Comparison of ENCODE assay signal across 8 cellular contexts in the genomic region with DNA sequence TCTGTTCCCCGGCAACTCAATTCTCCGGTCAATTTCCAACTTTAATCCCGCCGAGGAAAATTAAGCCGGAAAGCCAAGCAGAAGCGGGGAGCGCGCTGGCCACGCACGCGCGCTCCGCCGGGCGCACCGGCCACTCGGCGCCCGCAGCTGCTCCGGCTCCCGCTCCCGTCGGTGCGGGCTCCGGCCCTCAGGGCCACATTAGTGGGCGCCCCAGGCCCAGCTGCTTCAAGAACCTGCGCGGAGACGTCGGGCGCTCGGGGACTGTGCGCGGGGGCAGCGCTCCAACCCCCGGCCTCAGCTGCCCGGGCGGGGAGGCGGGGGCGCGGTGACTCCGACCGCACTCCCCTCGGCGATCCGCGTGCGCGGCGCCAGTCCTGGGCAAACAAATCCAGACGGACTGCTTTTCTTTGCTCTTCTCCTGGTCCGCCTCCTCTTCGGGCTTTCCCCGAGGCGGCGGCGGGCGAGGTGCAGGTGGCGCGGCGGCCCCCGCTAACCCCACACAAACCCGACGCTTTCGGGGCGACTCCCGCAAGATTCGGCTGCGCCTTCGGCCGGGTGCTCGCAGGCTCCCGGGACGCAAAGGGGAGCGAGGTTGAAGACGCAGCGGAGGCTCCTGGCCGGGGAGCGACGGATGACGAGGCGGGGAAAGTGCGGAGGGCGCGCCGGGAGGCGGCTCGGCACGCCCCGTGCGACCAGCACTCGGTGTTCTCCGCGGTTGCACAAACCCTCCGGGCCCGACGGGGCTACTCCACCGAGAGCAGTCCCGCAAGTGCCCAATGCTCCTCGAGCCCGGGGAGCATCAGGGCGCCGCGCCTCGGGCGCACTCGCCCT. TPM values are rescaled to one million over a fixed set of nuclear protein-coding genes. Genes with fewer than 3 reads are reported as not detected.
DNase-seq lines count a peak whose midpoint lies in the region; ATAC-seq and TF ChIP-seq lines count a peak whose summit lies in the region.
"Not testable (repeated sequence)": the region's sequence is repeated elsewhere in the genome, so short reads cannot be mapped to it uniquely, and the experiment has no call there.

No MANE protein-coding gene starts in this region.

- BruUV-seq in MCF 10A (replicated peaks; lab: Mats Ljungman, UMichigan), result TSS peak; percentile 18

- DNase-seq in H7, result peak; percentile 41
- DNase-seq in LHCN-M2 (ENCODE audit: low read depth), result peak; percentile 37
- DNase-seq in WERI-Rb-1, result peak; percentile 29
- peak; percentile 67 for DNase-seq in MCF 10A (ENCODE audit: unreplicated experiment)
- peak; percentile 33 to 66 for DNase-seq in heart right ventricle
- peak; percentile 83 for DNase-seq in natural killer cell treated with Interleukin-12 subunit alpha and Interleukin-12 subunit beta and Interleukin-15 and Interleukin-18, amount 100 ng/mL, for 72 hours (ENCODE audit: low spot score)

- not testable (repeated sequence) for H3K4me3 Mint-ChIP-seq in MCF 10A (ENCODE audit: unreplicated experiment)
- peak overlapping the region; percentile 78 for H3K4me3 Mint-ChIP-seq in natural killer cell treated with Interleukin-12 subunit alpha and Interleukin-12 subunit beta and Interleukin-15 and Interleukin-18, amount 100 ng/mL, for 72 hours

- H3K9me2 ChIP-seq in DOHH2 (replicated peaks; ENCODE audit: control insufficient read depth, low read length), result not testable (repeated sequence)

- peak overlapping the region; percentile 65 for H3K4me2 ChIP-seq in DOHH2 (ENCODE audit: low read length)

- H3F3A ChIP-seq in DOHH2 (ENCODE audit: control insufficient read depth, insufficient read depth), result not testable (repeated sequence)

- H3K9ac ChIP-seq in subcutaneous abdominal adipose tissue (ENCODE audit: low read length in 5 of 5), result peak overlapping the region; percentile 8 to 92 (median 87)

- H3K27me3 ChIP-seq in DOHH2 (ENCODE audit: control insufficient read depth, low read length) (peaks cover 69% of the 10 kb centered on the region), heart right ventricle (peaks cover 0 to 43% (median 0%) of the 10 kb centered on the region in 7 donors)
- H3K27me3 ChIP-seq in H7 (ENCODE audit: control insufficient read depth, insufficient read depth, low read length); WERI-Rb-1 (ENCODE audit: insufficient read depth, low read depth, severe bottlenecking); subcutaneous abdominal adipose tissue (ENCODE audit: control insufficient read depth in 5 of 5, insufficient read depth in 4 of 5, low read length in 5 of 5): not testable (repeated sequence)

- H3K79me2 ChIP-seq in DOHH2 (ENCODE audit: control insufficient read depth, low read length), result not testable (repeated sequence)

- H3K27ac Mint-ChIP-seq in MCF 10A (ENCODE audit: low read depth, unreplicated experiment), result peak overlapping the region; percentile 82
- H3K27ac Mint-ChIP-seq in natural killer cell treated with Interleukin-12 subunit alpha and Interleukin-12 subunit beta and Interleukin-15 and Interleukin-18, amount 100 ng/mL, for 72 hours, result peak overlapping the region in 1 of 2 donors; percentile 85

- TF ChIP-seq CTCF in DOHH2 (IDR thresholded peaks at IDR 0.05; ENCODE audit: low read depth, low read length, poor library complexity, severe bottlenecking); WERI-Rb-1 (IDR thresholded peaks at IDR 0.05; ENCODE audit: low read depth, low read length); MCF 10A (IDR thresholded peaks at IDR 0.05; ENCODE audit: unreplicated experiment); heart right ventricle (IDR thresholded peaks at IDR 0.05): not testable (repeated sequence)

- ATAC-seq in heart right ventricle, result peak in 7 of 8 donors; percentile 4 to 28 (median 7)
- ATAC-seq in natural killer cell treated with Interleukin-12 subunit alpha and Interleukin-12 subunit beta and Interleukin-15 and Interleukin-18, amount 100 ng/mL, for 72 hours, result peak; percentile 39 to 71

- H3K9me3 ChIP-seq in DOHH2 (ENCODE audit: control insufficient read depth, insufficient read depth, low read length); WERI-Rb-1 (ENCODE audit: severe bottlenecking); heart right ventricle; subcutaneous abdominal adipose tissue (ENCODE audit: control insufficient read depth in 5 of 5, low read length in 5 of 5): not testable (repeated sequence)

- 1% methylated on average over 97 to 107 of the region's 107 CpGs for WGBS in heart right ventricle, 2 donors

- intact Hi-C loops in MCF 10A (cut with micrococcal nuclease) (loop anchor here (2.0 to 10.0 kb wide), 9 partner anchors 101 to 1404 kb away; no protein-coding TSS in a partner anchor), heart right ventricle (cut with DNase I) (loop anchor here in 9 of 10 donors (1.0 to 10.0 kb wide), 14 partner anchors 66 to 806 kb away; no protein-coding TSS in a partner anchor)

- not testable (repeated sequence) for H3K27me3 Mint-ChIP-seq in MCF 10A (ENCODE audit: insufficient read depth, unreplicated experiment); natural killer cell treated with Interleukin-12 subunit alpha and Interleukin-12 subunit beta and Interleukin-15 and Interleukin-18, amount 100 ng/mL, for 72 hours

- not testable (repeated sequence) for H3K36me3 Mint-ChIP-seq in MCF 10A (ENCODE audit: insufficient read depth, unreplicated experiment); natural killer cell treated with Interleukin-12 subunit alpha and Interleukin-12 subunit beta and Interleukin-15 and Interleukin-18, amount 100 ng/mL, for 72 hours

- H3K36me3 ChIP-seq in DOHH2 (ENCODE audit: control insufficient read depth, low read length); H7 (replicated peaks; ENCODE audit: control insufficient read depth, insufficient read depth, low read length): not testable (repeated sequence)
- peaks cover 43% of the 10 kb centered on the region for H3K36me3 ChIP-seq in WERI-Rb-1
- H3K36me3 ChIP-seq in heart right ventricle, result peaks cover 0 to 21% (median 0%) of the 10 kb centered on the region in 9 donors
- peaks cover 0 to 17% (median 3%) of the 10 kb centered on the region in 5 donors for H3K36me3 ChIP-seq in subcutaneous abdominal adipose tissue (ENCODE audit: control insufficient read depth in 5 of 5, insufficient read depth in 5 of 5, low read length in 5 of 5)

- CTCF ChIA-PET in MCF 10A (lab: Yijun Ruan, JAX), result interaction anchor here (0.6 to 1.3 kb wide), 4 partner anchors 18 to 669 kb away, joined by 3 to 4 read pairs (median 3); no protein-coding TSS in a partner anchor

- H3K4me1 Mint-ChIP-seq in MCF 10A (ENCODE audit: insufficient read depth, unreplicated experiment), result not testable (repeated sequence)
- peaks cover 10 to 18% of the 10 kb centered on the region in 2 donors for H3K4me1 Mint-ChIP-seq in natural killer cell treated with Interleukin-12 subunit alpha and Interleukin-12 subunit beta and Interleukin-15 and Interleukin-18, amount 100 ng/mL, for 72 hours (ENCODE audit: low read depth in 2 of 2)

- POLR2A ChIA-PET in MCF 10A (lab: Yijun Ruan, JAX), result interaction anchor here (0.6 to 2.7 kb wide), 13 partner anchors 8 to 1431 kb away, joined by 3 to 13 read pairs (median 3); no protein-coding TSS in a partner anchor

- H3K4me1 ChIP-seq in DOHH2 (ENCODE audit: control insufficient read depth, low read length), result not testable (repeated sequence)
- H3K4me1 ChIP-seq in heart right ventricle, result peaks cover 0 to 43% (median 26%) of the 10 kb centered on the region in 9 donors
- H3K4me1 ChIP-seq in subcutaneous abdominal adipose tissue (ENCODE audit: control insufficient read depth in 5 of 5, insufficient read depth in 5 of 5, low read length in 5 of 5), result peaks cover 2 to 63% (median 42%) of the 10 kb centered on the region in 5 donors

- not testable (repeated sequence) for H3K27ac ChIP-seq in DOHH2 (ENCODE audit: low read depth, low read length)
- peak overlapping the region; percentile 83 for H3K27ac ChIP-seq in WERI-Rb-1
- H3K27ac ChIP-seq in heart right ventricle, result peak overlapping the region; percentile 73 to 92 (median 84)
- peak overlapping the region; percentile 88 for H3K27ac ChIP-seq in subcutaneous abdominal adipose tissue (ENCODE audit: low read depth, low read length)

- H3K4me3 ChIP-seq in DOHH2 (ENCODE audit: low read length), result peak overlapping the region; percentile 73
- H3K4me3 ChIP-seq in H7 (ENCODE audit: insufficient read depth, low read depth, low read length), result peak overlapping the region; percentile 97
- peak overlapping the region; percentile 86 for H3K4me3 ChIP-seq in WERI-Rb-1 (ENCODE audit: low read depth, low read length)
- H3K4me3 ChIP-seq in heart right ventricle, result peak overlapping the region; percentile 69 to 87 (median 74)
- H3K4me3 ChIP-seq in subcutaneous abdominal adipose tissue (ENCODE audit: low read depth in 1 of 5, low read length in 5 of 5), result peak overlapping the region in 4 of 5 donors; percentile 78 to 95 (median 82)

- H4K20me1 ChIP-seq in DOHH2 (ENCODE audit: control insufficient read depth, insufficient read depth, low read depth, low read length), result not testable (repeated sequence)

- H3K9me3 Mint-ChIP-seq in MCF 10A (ENCODE audit: unreplicated experiment); natural killer cell treated with Interleukin-12 subunit alpha and Interleukin-12 subunit beta and Interleukin-15 and Interleukin-18, amount 100 ng/mL, for 72 hours: not testable (repeated sequence)

RNA-seq across cellular contexts. Expression of a gene that starts 0.9 kb away (rescaled TPM):
- total RNA-seq in H7 (2014; rRNA removed; shearing (Covaris generic)), result 84.1 and 107 TPM in 2 replicates
- total RNA-seq in LHCN-M2 (2014; rRNA removed) (39.5 and 40.3 TPM in 2 replicates), MCF 10A (2022) (21.9 and 26.8 TPM in 2 replicates), heart right ventricle (10 to 100 TPM in 7 of 10 donors, 1 to 10 TPM in 3; 7.9 to 12.7 (median 11.0) TPM)
- 17.5 TPM for polyA plus RNA-seq in LHCN-M2 (2012)
- 10 to 100 TPM; 10.1 to 15.2 TPM for polyA plus RNA-seq in heart right ventricle
- total RNA-seq in natural killer cell treated with Interleukin-12 subunit alpha and Interleukin-12 subunit beta and Interleukin-15 and Interleukin-18, amount 100 ng/mL, for 72 hours, result 1 to 10 TPM; 1.0 to 2.4 TPM

Comparison
In these comparisons a context has a peak if more than half of its experiments do, and no peak if none do; other contexts are left out.
1. DNase-seq: peak in every context shown above with its lines; median percentile 83 in natural killer cell treated with Interleukin-12 subunit alpha and Interleukin-12 subunit beta and Interleukin-15 and Interleukin-18, amount 100 ng/mL, for 72 hours; 67 in MCF 10A; 50 in heart right ventricle; 41 in H7; 37 in LHCN-M2; 29 in WERI-Rb-1.